8 cellular contexts compared by ENCODE assay signal in the genomic region with DNA sequence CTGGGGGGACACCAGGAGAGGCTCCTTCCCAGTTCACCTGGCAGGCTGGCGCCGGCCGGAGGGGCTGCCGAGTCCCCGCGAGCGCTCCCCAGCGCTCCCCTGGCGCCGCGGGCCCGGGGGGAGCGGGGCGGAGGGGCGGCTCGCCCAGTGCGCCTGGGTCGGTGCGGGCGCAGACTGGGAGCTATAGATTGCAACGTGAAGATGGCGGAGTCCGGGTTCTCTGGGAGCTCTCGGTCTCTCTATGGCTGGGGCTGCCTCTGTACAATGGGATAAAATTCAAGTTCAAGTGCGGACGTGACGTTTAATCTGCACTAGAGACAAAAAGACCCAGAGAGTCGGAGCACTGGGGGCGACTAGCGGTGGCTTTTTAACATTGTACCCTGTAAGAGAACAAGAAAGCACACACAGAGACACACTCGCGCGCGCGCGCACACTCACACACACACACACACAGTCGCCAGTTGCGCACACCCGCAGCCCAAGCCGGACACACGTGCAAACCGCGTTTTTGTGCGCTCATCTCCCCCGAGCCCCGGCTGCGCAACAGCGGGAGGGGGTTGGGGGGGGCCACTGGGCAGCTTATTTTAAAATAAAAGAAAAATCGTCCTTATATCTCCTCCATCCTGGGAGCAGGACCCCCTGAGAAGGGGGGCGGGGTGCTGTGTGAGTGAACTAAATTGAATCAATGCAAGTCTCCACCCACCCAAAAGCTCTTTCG. TPM values are rescaled to one million over a fixed set of nuclear protein-coding genes. Genes with fewer than 3 reads are reported as not detected.
DNase-seq lines count a peak whose midpoint lies in the region; ATAC-seq and TF ChIP-seq lines count a peak whose summit lies in the region.

A gene (minus strand): TSS at position 247 of the 718 bp plus-strand sequence. CDS start 979 bp downstream, outside the sequence.

- peak within 1 kb of the TSS; percentile 95 for H3K4me3 Mint-ChIP-seq in activated T-helper 17 cell treated with anti-CD3 and anti-CD28 coated beads, Interleukin-2, amount 50 U/mL, for 72 hours

- peaks cover 67% of the 10 kb centered on the region for H3K27me3 ChIP-seq in osteoblast (ENCODE audit: insufficient read depth, low read length)
- H3K27me3 ChIP-seq in thymus (ENCODE audit: control insufficient read depth, insufficient read depth), result peaks cover 25% of the 10 kb centered on the region

- TF ChIP-seq CTCF in osteoblast (IDR thresholded peaks at IDR 0.05; ENCODE audit: extremely low read depth, low read depth, low read length), result peak; percentile 44

- no peaks in the 10 kb centered on the region for H3K27me3 Mint-ChIP-seq in activated T-helper 17 cell treated with anti-CD3 and anti-CD28 coated beads, Interleukin-2, amount 50 U/mL, for 72 hours

- peak; percentile 81 for ATAC-seq in GM21619 (IDR thresholded peaks at IDR 0.05; ENCODE audit: unreplicated experiment)
- ATAC-seq in activated T-helper 17 cell treated with anti-CD3 and anti-CD28 coated beads, Interleukin-2, amount 50 U/mL, for 72 hours (replicated peaks), result peak; percentile 77

- H3K36me3 Mint-ChIP-seq in activated T-helper 17 cell treated with anti-CD3 and anti-CD28 coated beads, Interleukin-2, amount 50 U/mL, for 72 hours (ENCODE audit: low read depth), result peaks cover 47% of the 10 kb centered on the region

- H3K4me3 ChIP-seq in osteoblast (ENCODE audit: insufficient read depth, low read length) (peak within 1 kb of the TSS; percentile 70), thymus (ENCODE audit: low read length) (peak within 1 kb of the TSS; percentile 99)

- H4K20me1 ChIP-seq in osteoblast (ENCODE audit: insufficient read depth, low read length), result no peaks in the 10 kb centered on the region

- peak; percentile 82 for DNase-seq in DMS153 (lab: John Stamatoyannopoulos, UW)
- peak; percentile 52 for DNase-seq in KG1 (lab: John Stamatoyannopoulos, UW)
- peak; percentile 77 for DNase-seq in RPMI8226
- DNase-seq in fibroblast of the conjunctiva (ENCODE audit: low read depth), result peak; percentile 63
- DNase-seq in osteoblast (ENCODE audit: insufficient read length, low spot score, missing footprints), result peak; percentile 98

- H3K4me2 ChIP-seq in osteoblast (ENCODE audit: insufficient read depth, low read length), result peak within 1 kb of the TSS; percentile 78

- H3K79me2 ChIP-seq in osteoblast (ENCODE audit: insufficient read depth, low read length), result no peaks in the 10 kb centered on the region

- H3K27ac ChIP-seq in osteoblast (ENCODE audit: low read depth, low read length) (no peak within 1 kb of the TSS), thymus (ENCODE audit: low read depth) (peak within 1 kb of the TSS; percentile 98)

- WGBS in thymus, result under 1% methylated on average over 51 of the region's 51 CpGs

- H3K4me1 ChIP-seq in osteoblast (ENCODE audit: insufficient read depth, low read length) (peaks cover 13% of the 10 kb centered on the region), thymus (ENCODE audit: control insufficient read depth, insufficient read depth, low read length) (peaks cover 17% of the 10 kb centered on the region)

- H3K9me3 Mint-ChIP-seq in activated T-helper 17 cell treated with anti-CD3 and anti-CD28 coated beads, Interleukin-2, amount 50 U/mL, for 72 hours, result no peaks in the 10 kb centered on the region

- no peaks in the 10 kb centered on the region for H3K36me3 ChIP-seq in osteoblast (ENCODE audit: insufficient read depth, low read length)
- H3K36me3 ChIP-seq in thymus (ENCODE audit: control insufficient read depth, insufficient read depth), result peaks cover 3% of the 10 kb centered on the region

- H3K4me1 Mint-ChIP-seq in activated T-helper 17 cell treated with anti-CD3 and anti-CD28 coated beads, Interleukin-2, amount 50 U/mL, for 72 hours, result peaks cover 13% of the 10 kb centered on the region

- peak within 1 kb of the TSS; percentile 74 for H2AFZ ChIP-seq in osteoblast (ENCODE audit: low read length)

- peak within 1 kb of the TSS; percentile 98 for H3K27ac Mint-ChIP-seq in activated T-helper 17 cell treated with anti-CD3 and anti-CD28 coated beads, Interleukin-2, amount 50 U/mL, for 72 hours

- H3K9me3 ChIP-seq in osteoblast (ENCODE audit: low read depth, low read length) (no peaks in the 10 kb centered on the region), thymus (ENCODE audit: control insufficient read depth) (no peaks in the 10 kb centered on the region)

RNA-seq across cellular contexts. Expression of the gene that starts here (rescaled TPM):
- 10 to 100 TPM; 51.4 to 52.9 TPM for total RNA-seq in activated T-helper 17 cell treated with anti-CD3 and anti-CD28 coated beads, Interleukin-2, amount 50 U/mL, for 72 hours
- total RNA-seq in osteoblast, result 0.36 and 0.88 TPM in 2 replicates
- 15.1 TPM for polyA plus RNA-seq in thymus

Comparison
In these comparisons a context has a peak if more than half of its experiments do, and no peak if none do; other contexts are left out.
1. RNA of the gene that starts here (total RNA-seq): 51.4 to 52.9 TPM in activated T-helper 17 cell treated with anti-CD3 and anti-CD28 coated beads, Interleukin-2, amount 50 U/mL, for 72 hours; 0.36 to 0.88 TPM in osteoblast; every median in the first group is over 10 times any median in the second.
2. Peak in DNase-seq, H3K4me3 ChIP-seq and H3K4me2 ChIP-seq in osteoblast; RNA of the gene not detected or under 1 TPM.
3. Peak in every context shown above with its lines, with median percentiles within 50 percentile points of each other: DNase-seq.